ENCODE assay signal across 13 cellular contexts in genomic region chr3:98972155-98972554, GRCh38.
DNase-seq lines count a peak whose midpoint lies in the region; ATAC-seq and TF ChIP-seq lines count a peak whose summit lies in the region.
"Had no signal": no experiment of that assay in that cellular context is flagged by ENCODE, and none has a peak within 500 bp of the region (broad histone marks: within the 10 kb centered on the region; RNA-seq: fewer than 3 reads in every experiment).

No MANE protein-coding gene starts in this region.

- POLR2A ChIA-PET in activated CD8-positive, alpha-beta T cell treated with anti-CD3 and anti-CD28 coated beads, Interleukin-2, amount 10 ng/mL, durations not matched to agents 7 days and 5 days (lab: Charles Lee): no interaction called here

- H3K4me1 Mint-ChIP-seq in chondrocyte (ENCODE audit: low read depth): peaks cover 44% of the 10 kb centered on the region
- H3K4me1 Mint-ChIP-seq in activated CD8-positive, alpha-beta T cell treated with anti-CD3 and anti-CD28 coated beads, Interleukin-2, amount 10 ng/mL, durations not matched to agents 7 days and 5 days (ENCODE audit: low read depth): no peaks in the 10 kb centered on the region

- TF ChIP-seq CTCF in chondrocyte (IDR thresholded peaks at IDR 0.05): no peak

- H3K9me3 Mint-ChIP-seq in chondrocyte (ENCODE audit: low read depth): peaks cover 3% of the 10 kb centered on the region
- no peaks in the 10 kb centered on the region for H3K9me3 Mint-ChIP-seq in activated CD8-positive, alpha-beta T cell treated with anti-CD3 and anti-CD28 coated beads, Interleukin-2, amount 10 ng/mL, durations not matched to agents 7 days and 5 days (ENCODE audit: insufficient read depth)

- no CpG with 5 or more reads among the region's 2 CpGs for WGBS in mesodermal cell (ENCODE audit: insufficient coverage in 2 of 2), 2 experiments

- H3K36me3 Mint-ChIP-seq in chondrocyte (ENCODE audit: low read depth): peaks cover 2% of the 10 kb centered on the region
- H3K36me3 Mint-ChIP-seq in activated CD8-positive, alpha-beta T cell treated with anti-CD3 and anti-CD28 coated beads, Interleukin-2, amount 10 ng/mL, durations not matched to agents 7 days and 5 days (ENCODE audit: low read depth): no peaks in the 10 kb centered on the region

- no peak overlapping the region for H3K4me3 ChIP-seq in MG63
- no peak overlapping the region for H3K4me3 ChIP-seq in mesodermal cell (ENCODE audit: extremely low read depth, insufficient read depth, low read length, poor library complexity, severe bottlenecking)

- peak overlapping the region; percentile 14 for H3K4me3 Mint-ChIP-seq in chondrocyte (ENCODE audit: unreplicated experiment)
- H3K4me3 Mint-ChIP-seq in activated CD8-positive, alpha-beta T cell treated with anti-CD3 and anti-CD28 coated beads, Interleukin-2, amount 10 ng/mL, durations not matched to agents 7 days and 5 days: no peak overlapping the region

- no peaks in the 10 kb centered on the region for H3K27me3 ChIP-seq in MG63

- ATAC-seq in GM21447 (IDR thresholded peaks at IDR 0.05; ENCODE audit: unreplicated experiment) (no peak), HG02981 (IDR thresholded peaks at IDR 0.05; ENCODE audit: unreplicated experiment) (no peak)
- no peak for ATAC-seq in activated CD8-positive, alpha-beta T cell treated with anti-CD3 and anti-CD28 coated beads, Interleukin-2, amount 10 ng/mL, durations not matched to agents 7 days and 5 days

- H3K9me3 ChIP-seq in MG63: peaks cover 8% of the 10 kb centered on the region
- no peaks in the 10 kb centered on the region for H3K9me3 ChIP-seq in mesodermal cell (ENCODE audit: control insufficient read depth, low read length)

- peaks cover 15% of the 10 kb centered on the region for H3K4me1 ChIP-seq in mesodermal cell (ENCODE audit: control insufficient read depth, insufficient read depth, low read length, poor library complexity, severe bottlenecking)

- H3K27ac Mint-ChIP-seq in chondrocyte (ENCODE audit: unreplicated experiment): peak overlapping the region; percentile 89
- H3K27ac Mint-ChIP-seq in activated CD8-positive, alpha-beta T cell treated with anti-CD3 and anti-CD28 coated beads, Interleukin-2, amount 10 ng/mL, durations not matched to agents 7 days and 5 days: no peak overlapping the region

- CTCF ChIA-PET in activated CD8-positive, alpha-beta T cell treated with anti-CD3 and anti-CD28 coated beads, Interleukin-2, amount 10 ng/mL, durations not matched to agents 7 days and 5 days (lab: Charles Lee): no interaction called here

- no peaks in the 10 kb centered on the region for H3K27me3 Mint-ChIP-seq in chondrocyte (ENCODE audit: low read depth)
- H3K27me3 Mint-ChIP-seq in activated CD8-positive, alpha-beta T cell treated with anti-CD3 and anti-CD28 coated beads, Interleukin-2, amount 10 ng/mL, durations not matched to agents 7 days and 5 days (ENCODE audit: low read depth): peaks cover 2% of the 10 kb centered on the region

- peak; percentile 57 for DNase-seq in AG20443 (ENCODE audit: low spot score)
- DNase-seq in MG63: peak; percentile 22
- DNase-seq in chondrocyte (ENCODE audit: low spot score): no peak
- no peak for DNase-seq in activated CD8-positive, alpha-beta T cell treated with anti-CD3 and anti-CD28 coated beads, Interleukin-2, amount 10 ng/mL, durations not matched to agents 7 days and 5 days
- DNase-seq in NCI-H510A (lab: John Stamatoyannopoulos, UW): no peak
- DNase-seq: activated T-cell treated with anti-CD3 and anti-CD28 coated beads, Interleukin-2, amount 50 U/mL, for 48 hours; cerebellar nuclear complex; COR-L47; NCI-H187; stimulated activated naive CD4-positive, alpha-beta T cell had no signal

- peak overlapping the region; percentile 42 for H3K27ac ChIP-seq in mesodermal cell (ENCODE audit: low read depth, low read length, severe bottlenecking)

- H3K36me3 ChIP-seq in MG63 (no peaks in the 10 kb centered on the region), mesodermal cell (ENCODE audit: control insufficient read depth, insufficient read depth, low read length) (no peaks in the 10 kb centered on the region)

Comparison
In these comparisons a context has a peak if more than half of its experiments do, and no peak if none do; other contexts are left out.
1. DNase-seq: peak in AG20443 (single experiment) and MG63 (single experiment); none in chondrocyte (single experiment), activated CD8-positive, alpha-beta T cell treated with anti-CD3 and anti-CD28 coated beads, Interleukin-2, amount 10 ng/mL, durations not matched to agents 7 days and 5 days (single experiment) and NCI-H510A (single experiment).